8 cellular contexts compared by ENCODE assay signal in the genomic region with DNA sequence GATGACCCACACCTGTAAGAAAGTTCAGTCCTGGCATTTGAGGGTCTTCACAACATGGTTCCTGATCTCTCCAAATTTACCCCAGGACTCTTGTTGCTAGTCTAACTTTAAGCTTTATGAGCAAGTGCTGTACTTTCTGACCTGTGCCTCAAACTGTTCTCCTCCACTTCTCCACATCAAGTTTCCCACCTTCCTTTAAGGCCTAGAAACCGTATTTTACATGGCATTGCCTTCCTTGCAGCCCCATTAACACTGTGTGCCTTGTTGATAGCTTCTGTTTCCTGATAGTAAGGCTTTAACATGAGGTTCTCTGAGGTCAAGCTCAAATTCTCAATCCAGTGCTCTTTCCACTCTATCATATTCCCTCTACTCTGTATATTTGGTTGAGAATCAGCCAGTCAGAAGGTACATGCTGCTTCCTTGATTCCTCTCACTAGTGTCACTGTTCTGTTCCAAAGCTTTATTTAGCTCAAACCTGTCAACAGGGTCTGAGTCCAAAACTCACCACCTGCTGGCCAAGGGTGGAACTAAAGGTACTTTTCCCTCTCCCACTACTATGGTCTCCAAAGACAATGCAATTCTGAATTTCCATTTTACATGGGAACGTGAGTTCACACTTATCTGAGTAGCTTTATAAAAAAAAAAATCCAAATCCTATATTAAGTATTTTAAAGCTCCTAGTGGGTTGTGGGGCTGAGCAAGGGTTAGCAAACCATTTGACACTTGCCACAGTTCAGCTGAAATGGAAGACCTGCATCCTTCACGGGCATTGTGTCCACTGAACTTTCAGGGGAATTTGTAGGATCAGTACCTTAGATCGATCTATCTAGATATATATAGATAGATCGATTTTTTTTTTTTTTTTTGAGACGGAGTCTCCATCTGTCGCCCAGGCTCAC. TPM values are rescaled to one million over a fixed set of nuclear protein-coding genes. Genes with fewer than 3 reads are reported as not detected.
A peak's percentile ranks its signal among the peaks of the same experiment; 100 is the strongest.
DNase-seq lines count a peak whose midpoint lies in the region; ATAC-seq, FAIRE-seq and TF ChIP-seq lines count a peak whose summit lies in the region.

No MANE protein-coding gene starts in this region.

- peak; percentile 57 to 87 (median 84) for ATAC-seq in pancreas
- no peak for ATAC-seq in HG03469 (IDR thresholded peaks at IDR 0.05; ENCODE audit: unreplicated experiment)

- intact Hi-C loops in pancreas (cut with DNase I) = no loop called here

- peak; percentile 71 for FAIRE-seq in GM12891 (lab: Jason Lieb, UNC)
- FAIRE-seq in pancreas (lab: Jason Lieb, UNC) = no peak

- H3K27me3 ChIP-seq in pancreas = no peaks in the 10 kb centered on the region

- H3K36me3 ChIP-seq in pancreas = peaks cover 0 to 21% (median 3%) of the 10 kb centered on the region in 3 donors

- H3K9me3 ChIP-seq in pancreas = no peaks in the 10 kb centered on the region

- TF ChIP-seq CTCF in AG09309 (IDR thresholded peaks at IDR 0.05; ENCODE audit: control insufficient read depth, insufficient read depth, low read depth, low read length, missing control alignments) = peak; percentile 58
- TF ChIP-seq CTCF in pancreas (IDR thresholded peaks at IDR 0.05) = peak; percentile 30 to 53 (median 40)

- 69 to 76% methylated on average over 5 to 7 of the region's 7 CpGs for WGBS in pancreas, 2 donors

- no peak overlapping the region for H3K27ac ChIP-seq in pancreas

- DNase-seq in AG09309 (ENCODE audit: low read depth) = no peak
- DNase-seq in GM12891 (ENCODE audit: insufficient read length, low spot score) = no peak
- DNase-seq in NCI-H2171 treated with DMSO at 0.1 percent for 48 hours (lab: John Stamatoyannopoulos, UW) = peak; percentile 4
- DNase-seq in activated T-cell treated with anti-CD3 and anti-CD28 coated beads for 1 hour (ENCODE audit: low read depth) = peak; percentile 31
- peak; percentile 29 for DNase-seq in fibroblast of gingiva (ENCODE audit: low read depth)
- DNase-seq in pancreas = peak in 2 of 6 donors; percentile 36 to 56
- no peak for DNase-seq in NCI-H774 (lab: John Stamatoyannopoulos, UW)

- H3K4me3 ChIP-seq in AG09309 (ENCODE audit: control insufficient read depth, low read depth, low read length) = no peak overlapping the region
- H3K4me3 ChIP-seq in pancreas = no peak overlapping the region

- no peak for TF ChIP-seq POLR2A in GM12891 (IDR thresholded peaks at IDR 0.05; ENCODE audit: low read depth, low read length)

- no peaks in the 10 kb centered on the region for H3K4me1 ChIP-seq in pancreas

TF ChIP-seq in GM12891, 5 proteins besides CTCF, POLR2A, EP300 and RAD21:
- TF ChIP-seq PAX5 (IDR thresholded peaks at IDR 0.05; ENCODE audit: insufficient read depth, low read length, severe bottlenecking) (no peak), TAF1 (IDR thresholded peaks at IDR 0.05; ENCODE audit: low read depth, low read length) (no peak), POU2F2 (IDR thresholded peaks at IDR 0.05; ENCODE audit: low read depth, low read length) (no peak), POLR2AphosphoS5 (IDR thresholded peaks at IDR 0.05; ENCODE audit: low read depth, low read length) (no peak), SPI1 (IDR thresholded peaks at IDR 0.05; ENCODE audit: low read depth, low read length) (no peak)
TF ChIP-seq in GM12891: peak in this region for 0.

RNA-seq across cellular contexts. Expression of a gene that starts 21.1 kb away (rescaled TPM):
- polyA plus RNA-seq in GM12891 (2012; ENCODE audit: low read depth, missing spikeins) = 162 TPM
- 100 to 1,000 TPM in 1 of 6 donors, 10 to 100 TPM in 5; 44.5 to 104 (median 66.7) TPM for total RNA-seq in pancreas
- 10 to 100 TPM; 32.5 to 58.3 TPM for polyA plus RNA-seq in pancreas

RNA-seq across cellular contexts. Expression of a gene that starts 28.4 kb away (rescaled TPM):
- polyA plus RNA-seq in GM12891 (2012; ENCODE audit: low read depth, missing spikeins) = 41.8 TPM
- total RNA-seq in pancreas = 10 to 100 TPM in 4 of 6 donors, 1 to 10 TPM in 2; 7.5 to 16.6 (median 10.4) TPM
- 10 to 100 TPM; 26.3 to 31.1 TPM for polyA plus RNA-seq in pancreas

RNA-seq across cellular contexts. Expression of a gene that starts 45.1 kb away (rescaled TPM):
- 10.7 TPM for polyA plus RNA-seq in GM12891 (2012; ENCODE audit: low read depth, missing spikeins)
- 10 to 100 TPM; 14.2 to 19.8 (median 16.4) TPM for total RNA-seq in pancreas
- 10 to 100 TPM; 20.0 to 26.1 TPM for polyA plus RNA-seq in pancreas

RNA-seq across cellular contexts. Expression of a gene that starts 51.6 kb away (rescaled TPM):
- 146 TPM for polyA plus RNA-seq in GM12891 (2012; ENCODE audit: low read depth, missing spikeins)
- 10 to 100 TPM; 33.4 to 50.5 (median 45.1) TPM for total RNA-seq in pancreas
- polyA plus RNA-seq in pancreas = 10 to 100 TPM; 31.2 to 57.6 TPM

Comparison
In these comparisons a context has a peak if more than half of its experiments do, and no peak if none do; other contexts are left out.
1. DNase-seq: peak in NCI-H2171 treated with DMSO at 0.1 percent for 48 hours (single experiment), activated T-cell treated with anti-CD3 and anti-CD28 coated beads for 1 hour (single experiment) and fibroblast of gingiva (single experiment); none in AG09309 (single experiment), GM12891 (single experiment) and NCI-H774 (single experiment).